ENCODE assay signal across 10 cellular contexts in the genomic region with DNA sequence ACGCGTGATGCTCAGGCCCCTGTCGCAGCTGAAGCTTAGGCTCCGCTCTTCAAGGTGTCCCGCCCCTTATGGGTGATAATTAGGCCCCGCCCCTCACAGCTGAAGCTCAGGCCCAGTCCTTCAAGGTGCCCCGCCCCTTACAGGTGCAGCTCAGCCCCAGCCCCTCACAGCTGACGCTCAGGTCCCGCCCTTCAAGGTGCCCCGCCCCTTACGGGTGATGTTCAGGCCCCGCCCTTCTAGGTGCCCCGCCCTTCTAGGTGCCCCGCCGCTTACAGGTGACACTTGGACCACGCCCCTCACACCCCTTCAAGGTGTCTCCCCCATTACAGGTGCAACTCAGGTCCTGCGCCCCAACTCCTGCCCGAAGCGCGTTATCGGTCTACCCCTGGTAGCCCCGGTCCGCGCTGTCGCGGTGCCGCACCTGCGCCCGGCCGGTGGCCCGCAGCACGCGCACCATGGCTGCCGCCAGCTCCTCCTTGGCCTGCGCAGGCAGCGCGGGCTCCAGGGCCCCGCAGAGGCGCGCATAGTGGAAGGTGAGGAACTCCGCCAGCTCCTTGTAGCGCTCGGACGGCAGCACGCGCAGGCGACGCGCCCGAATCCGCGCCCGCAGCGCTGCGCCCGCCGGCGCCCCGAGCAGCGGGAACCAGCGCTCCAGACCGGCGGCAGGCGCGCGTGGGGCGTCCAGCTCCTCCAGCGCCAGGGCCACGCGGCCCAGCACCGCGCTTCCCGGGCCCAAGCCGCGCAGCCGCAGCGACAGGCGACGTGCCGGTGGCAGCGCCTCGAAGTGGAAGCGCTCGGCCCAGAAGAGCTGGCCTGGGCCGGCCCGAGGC. TPM values are rescaled to one million over a fixed set of nuclear protein-coding genes. Genes with fewer than 3 reads are reported as not detected.
DNase-seq lines count a peak whose midpoint lies in the region; ATAC-seq, FAIRE-seq and TF ChIP-seq lines count a peak whose summit lies in the region.
"Had no signal": no experiment of that assay in that cellular context is flagged by ENCODE, and none has a peak within 500 bp of the region (broad histone marks: within the 10 kb centered on the region; RNA-seq: fewer than 3 reads in every experiment).

No MANE protein-coding gene starts in this region.

- peaks cover 0 to 11% of the 10 kb centered on the region in 2 experiments; a peak in 2 of 5 replicates for H3K27me3 ChIP-seq in K562 (ENCODE audit: control insufficient read depth in 2 of 2, insufficient read depth in 2 of 2, low read length in 2 of 2)

- TF ChIP-seq RAD21 in K562 (CRISPR knock-in tag; conservative IDR thresholded peaks at IDR 0.05 in 1 of 2, IDR thresholded peaks at IDR 0.05 in 1 of 2) = no peak

- no peak for TF ChIP-seq POLR2A in K562 (conservative IDR thresholded peaks at IDR 0.05)

- 0 out of 2 replicates have a peak, but pooled peaks cover 2% of the 10 kb centered on the region for H4K20me1 ChIP-seq in K562 (replicated peaks; ENCODE audit: control insufficient read depth, insufficient read depth, low read length)

- intact Hi-C loops in K562 (cut with micrococcal nuclease) = no loop called here

- CTCF ChIA-PET in K562 (lab: Yijun Ruan, JAX; ENCODE audit: low intra/inter-chr PET ratio) = no interaction called here

- H3K4me1 Mint-ChIP-seq in naive thymus-derived CD8-positive, alpha-beta T cell = peaks cover 14 to 51% (median 33%) of the 10 kb centered on the region in 4 donors

- ATAC-seq in K562 = peak; percentile 12; the same call in 2 of the 3 replicates
- peak; percentile 30 to 43 for ATAC-seq in naive thymus-derived CD8-positive, alpha-beta T cell
- no peak for ATAC-seq in HG03460 (IDR thresholded peaks at IDR 0.05; ENCODE audit: unreplicated experiment)
- ATAC-seq in GM19397 (IDR thresholded peaks at IDR 0.05; ENCODE audit: unreplicated experiment) = no peak

- POLR2A ChIA-PET in K562 (lab: Yijun Ruan, JAX) = interaction anchor here (0.6 to 1.1 kb wide), 2 partner anchors 24 to 35 kb away, joined by 3 to 5 read pairs; no protein-coding TSS in a partner anchor
- POLR2A ChIA-PET in naive thymus-derived CD8-positive, alpha-beta T cell (lab: Charles Lee) = interaction anchor here (1.1 to 2.3 kb wide), 4 partner anchors 9 to 94 kb away, joined by 3 to 9 read pairs (median 6); a partner anchor contains a TSS

- 70% methylated on average over 34 of the region's 86 CpGs for WGBS in K562 (ENCODE audit: insufficient coverage, low coverage, missing lambda C conversion rate)

- no peaks in the 10 kb centered on the region for H3K36me3 ChIP-seq in K562 (ENCODE audit: control insufficient read depth, insufficient read depth, low read length)

- H3K27me3 Mint-ChIP-seq in naive thymus-derived CD8-positive, alpha-beta T cell = no peaks in the 10 kb centered on the region

- H3K4me3 Mint-ChIP-seq in naive thymus-derived CD8-positive, alpha-beta T cell = no peak overlapping the region

- no peak overlapping the region for H3K4me2 ChIP-seq in K562 (ENCODE audit: insufficient read depth, low read length)

- H3K4me3 ChIP-seq in LNCaP clone FGC (ENCODE audit: low read depth, low read length) (peak overlapping the region; percentile 18; the same call in 1 of the 2 replicates), K562 (no peak overlapping the region)

- no peak overlapping the region for H2AFZ ChIP-seq in K562 (ENCODE audit: low read depth, low read length)

- in situ Hi-C loops in K562 (cut with MboI) = no loop called here

- H3K9me3 Mint-ChIP-seq in naive thymus-derived CD8-positive, alpha-beta T cell = no peaks in the 10 kb centered on the region

- no peak overlapping the region for H3K27ac ChIP-seq in K562 (ENCODE audit: extremely low read depth, low read depth, low read length)

- FAIRE-seq in D721Med (lab: Jason Lieb, UNC) (no peak), K562 (lab: Jason Lieb, UNC) (no peak)

- no peak for TF ChIP-seq CTCF in D721Med (IDR thresholded peaks at IDR 0.05; ENCODE audit: insufficient read depth, missing control alignments)
- no peak for TF ChIP-seq CTCF in LNCaP clone FGC (IDR thresholded peaks at IDR 0.05; ENCODE audit: control insufficient read depth, extremely low read depth, insufficient read depth)
- no peak for TF ChIP-seq CTCF in K562 (IDR thresholded peaks at IDR 0.05 in 2 of 3, conservative IDR thresholded peaks at IDR 0.05 in 1 of 3; ENCODE audit: insufficient read depth in 2 of 3, low read depth in 1 of 3, low read length in 3 of 3)

- DNase-seq in D721Med (ENCODE audit: insufficient read length, low spot score) (peak; percentile 46), LNCaP clone FGC (ENCODE audit: low read depth) (peak; percentile 36), K562 (ENCODE audit: extremely low read depth in 1 of 4, low spot score in 3 of 4) (peak in 3 of 4 experiments; percentile 39 to 70 (median 64)), AG08395 (ENCODE audit: low spot score) (no peak), SHP77 treated with DMSO at 0.1 percent for 48 hours (lab: John Stamatoyannopoulos, UW) (no peak)
- peak in 1 of 10 donors; percentile 60 for DNase-seq in naive thymus-derived CD8-positive, alpha-beta T cell
- DNase-seq: activated naive CD4-positive, alpha-beta T cell; NCI-H1436 treated with DMSO at 0.1 percent for 48 hours had no signal

- no peaks in the 10 kb centered on the region for H3K79me2 ChIP-seq in K562 (ENCODE audit: control insufficient read depth, insufficient read depth, low read length)

- peaks cover 0 to 74% (median 18%) of the 10 kb centered on the region in 3 donors for H3K36me3 Mint-ChIP-seq in naive thymus-derived CD8-positive, alpha-beta T cell

- no peak overlapping the region for H3K9ac ChIP-seq in K562 (ENCODE audit: insufficient read depth in 1 of 2, low read depth in 2 of 2, low read length in 2 of 2)

- no peaks in the 10 kb centered on the region for H3K9me1 ChIP-seq in K562 (ENCODE audit: control insufficient read depth, insufficient read depth, low read length)

- peaks cover 6 to 34% of the 10 kb centered on the region in 2 experiments; a peak in 4 of 5 replicates for H3K4me1 ChIP-seq in K562 (replicated peaks in 1 of 2; ENCODE audit: control insufficient read depth in 2 of 2, insufficient read depth in 2 of 2, low read length in 2 of 2)

- H3K27ac Mint-ChIP-seq in naive thymus-derived CD8-positive, alpha-beta T cell = no peak overlapping the region

- TF ChIP-seq EP300 in K562 (IDR thresholded peaks at IDR 0.05; ENCODE audit: low read length) = no peak

- no peaks in the 10 kb centered on the region for H3K9me3 ChIP-seq in K562 (replicated peaks; ENCODE audit: control insufficient read depth, insufficient read depth, low read depth, low read length)

- BruUV-seq in K562 (replicated peaks; lab: Mats Ljungman, UMichigan) = no TSS peak

RNA-seq across cellular contexts. Expression of a gene that starts 7.3 kb away (rescaled TPM):
- total RNA-seq in K562 (2011; cell fraction: chromatin; rRNA removed; ENCODE audit: low replicate concordance) = 0.35 TPM in 1 of 2 replicates, not detected in the other
- 0.13 TPM in 1 of 2 replicates, not detected in the other for total RNA-seq in K562 (2011; cell fraction: nucleolus; rRNA removed)
- 2.5 TPM in 1 of 2 replicates, not detected in the other for total RNA-seq in K562 (2011; cell fraction: nucleoplasm; rRNA removed)
- total RNA-seq in K562 (2014; rRNA removed) (0.04 TPM in 1 of 2 replicates, not detected in the other), K562 (2014; rRNA removed; fragmentation: Illumina TruSeq; extraction: Trizol) (not detected in 2 replicates), K562 (2015; rRNA removed; fragmentation: Illumina TruSeq; extraction: Trizol) (not detected in 2 replicates), K562 (2021) (0.44 and 0.87 TPM in 2 replicates)
- polyA plus RNA-seq in K562 (2011; rRNA removed) (not detected in 2 replicates), K562 (2014; fragmentation: Illumina TruSeq; extraction: Trizol) (not detected in 2 replicates), K562 (2014; fragmentation: Nextera tagmentation; extraction: Ambion mirVana) (not detected), K562 (2014; rRNA removed) (0.07 TPM in 1 of 2 replicates, not detected in the other)
- 0.01 TPM in 1 of 2 replicates, not detected in the other for polyA plus RNA-seq in K562 (2011; cell fraction: cytosol; rRNA removed)
- 0.04 and 0.16 TPM in 2 replicates for polyA plus RNA-seq in K562 (2011; cell fraction: nucleus; rRNA removed)
- polyA plus RNA-seq in K562 (2012) = 0.08 and 0.16 TPM in 2 replicates
- polyA minus RNA-seq in K562 (2011; rRNA and poly(A)+ RNA removed) = not detected in 2 replicates
- not detected in 2 replicates for polyA minus RNA-seq in K562 (2011; cell fraction: cytosol; rRNA and poly(A)+ RNA removed)
- not detected in 2 replicates for polyA minus RNA-seq in K562 (2011; cell fraction: nucleus; rRNA and poly(A)+ RNA removed)
- 100 to 1,000 TPM; 218 TPM for total RNA-seq in naive thymus-derived CD8-positive, alpha-beta T cell
- polyA plus RNA-seq in naive thymus-derived CD8-positive, alpha-beta T cell = 100 to 1,000 TPM in 1 of 3 donors, 10 to 100 TPM in 2; 50.5 to 159 (median 98.9) TPM

RNA-seq across cellular contexts. Expression of a gene that starts 7.3 kb away (rescaled TPM):
- 13.2 and 37.4 TPM in 2 replicates for total RNA-seq in K562 (2011; cell fraction: chromatin; rRNA removed; ENCODE audit: low replicate concordance)
- total RNA-seq in K562 (2011; cell fraction: nucleolus; rRNA removed) = 27.4 and 28.3 TPM in 2 replicates
- 20.2 and 22.8 TPM in 2 replicates for total RNA-seq in K562 (2011; cell fraction: nucleoplasm; rRNA removed)
- total RNA-seq in K562 (2014; rRNA removed) = 13.9 and 16.0 TPM in 2 replicates
- total RNA-seq in K562 (2014; rRNA removed; fragmentation: Illumina TruSeq; extraction: Trizol) = 1.1 and 1.3 TPM in 2 replicates
- 4.8 and 5.4 TPM in 2 replicates for total RNA-seq in K562 (2015; rRNA removed; fragmentation: Illumina TruSeq; extraction: Trizol)
- 32.7 and 37.5 TPM in 2 replicates for total RNA-seq in K562 (2021)
- 3.7 and 4.7 TPM in 2 replicates for polyA plus RNA-seq in K562 (2011; rRNA removed)
- 5.3 and 12.2 TPM in 2 replicates for polyA plus RNA-seq in K562 (2011; cell fraction: cytosol; rRNA removed)
- 16.0 and 33.9 TPM in 2 replicates for polyA plus RNA-seq in K562 (2011; cell fraction: nucleus; rRNA removed)
- polyA plus RNA-seq in K562 (2012) = 18.0 and 22.2 TPM in 2 replicates
- 9.4 and 22.9 TPM in 2 replicates for polyA plus RNA-seq in K562 (2014; fragmentation: Illumina TruSeq; extraction: Trizol)
- polyA plus RNA-seq in K562 (2014; fragmentation: Nextera tagmentation; extraction: Ambion mirVana) = under 1 TPM; 0.06 to 0.08 TPM
- polyA plus RNA-seq in K562 (2014; rRNA removed) = 19.1 and 21.8 TPM in 2 replicates
- 0.63 and 1.1 TPM in 2 replicates for polyA minus RNA-seq in K562 (2011; rRNA and poly(A)+ RNA removed)
- 7.5 and 9.4 TPM in 2 replicates for polyA minus RNA-seq in K562 (2011; cell fraction: cytosol; rRNA and poly(A)+ RNA removed)
- polyA minus RNA-seq in K562 (2011; cell fraction: nucleus; rRNA and poly(A)+ RNA removed) = 5.3 and 6.5 TPM in 2 replicates
- total RNA-seq in naive thymus-derived CD8-positive, alpha-beta T cell = 10 to 100 TPM; 30.3 to 32.6 TPM
- 1 to 10 TPM in 1 of 3 donors, under 1 TPM in 2; 0.57 to 2.0 (median 0.75) TPM for polyA plus RNA-seq in naive thymus-derived CD8-positive, alpha-beta T cell

RNA-seq across cellular contexts. Expression of a gene that starts 22.2 kb away (rescaled TPM):
- not detected in 2 replicates for total RNA-seq in K562 (2011; cell fraction: chromatin; rRNA removed; ENCODE audit: low replicate concordance)
- not detected in 2 replicates for total RNA-seq in K562 (2011; cell fraction: nucleolus; rRNA removed)
- not detected in 2 replicates for total RNA-seq in K562 (2011; cell fraction: nucleoplasm; rRNA removed)
- not detected in 2 replicates for total RNA-seq in K562 (2014; rRNA removed)
- total RNA-seq in K562 (2014; rRNA removed; fragmentation: Illumina TruSeq; extraction: Trizol) = not detected in 2 replicates
- total RNA-seq in K562 (2015; rRNA removed; fragmentation: Illumina TruSeq; extraction: Trizol) = not detected in 2 replicates
- total RNA-seq in K562 (2021) = not detected in 2 replicates
- polyA plus RNA-seq in K562 (2011; rRNA removed) = not detected in 2 replicates
- not detected in 2 replicates for polyA plus RNA-seq in K562 (2011; cell fraction: cytosol; rRNA removed)
- not detected in 2 replicates for polyA plus RNA-seq in K562 (2011; cell fraction: nucleus; rRNA removed)
- not detected in 2 replicates for polyA plus RNA-seq in K562 (2012)
- polyA plus RNA-seq in K562 (2014; fragmentation: Illumina TruSeq; extraction: Trizol) = not detected in 2 replicates
- polyA plus RNA-seq in K562 (2014; fragmentation: Nextera tagmentation; extraction: Ambion mirVana) = not detected
- polyA plus RNA-seq in K562 (2014; rRNA removed) = not detected in 2 replicates
- polyA minus RNA-seq in K562 (2011; rRNA and poly(A)+ RNA removed) = not detected in 2 replicates
- polyA minus RNA-seq in K562 (2011; cell fraction: cytosol; rRNA and poly(A)+ RNA removed) = not detected in 2 replicates
- not detected in 2 replicates for polyA minus RNA-seq in K562 (2011; cell fraction: nucleus; rRNA and poly(A)+ RNA removed)
- under 1 TPM; 0.69 to 0.70 TPM for total RNA-seq in naive thymus-derived CD8-positive, alpha-beta T cell
- under 1 TPM; 0.37 to 0.72 (median 0.42) TPM for polyA plus RNA-seq in naive thymus-derived CD8-positive, alpha-beta T cell

RNA-seq across cellular contexts. Expression of a gene that starts 38.3 kb away (rescaled TPM):
- 365 and 641 TPM in 2 replicates for total RNA-seq in K562 (2011; cell fraction: chromatin; rRNA removed; ENCODE audit: low replicate concordance)
- 279 and 316 TPM in 2 replicates for total RNA-seq in K562 (2011; cell fraction: nucleolus; rRNA removed)
- 296 and 300 TPM in 2 replicates for total RNA-seq in K562 (2011; cell fraction: nucleoplasm; rRNA removed)
- total RNA-seq in K562 (2014; rRNA removed) = 108 and 121 TPM in 2 replicates
- 61.1 and 65.5 TPM in 2 replicates for total RNA-seq in K562 (2014; rRNA removed; fragmentation: Illumina TruSeq; extraction: Trizol)
- total RNA-seq in K562 (2015; rRNA removed; fragmentation: Illumina TruSeq; extraction: Trizol) = 66.6 and 70.7 TPM in 2 replicates
- 107 and 116 TPM in 2 replicates for total RNA-seq in K562 (2021)
- 56.8 and 95.7 TPM in 2 replicates for polyA plus RNA-seq in K562 (2011; rRNA removed)
- 40.7 and 50.0 TPM in 2 replicates for polyA plus RNA-seq in K562 (2011; cell fraction: cytosol; rRNA removed)
- polyA plus RNA-seq in K562 (2011; cell fraction: nucleus; rRNA removed) = 617 and 798 TPM in 2 replicates
- 66.2 and 79.9 TPM in 2 replicates for polyA plus RNA-seq in K562 (2012)
- polyA plus RNA-seq in K562 (2014; fragmentation: Illumina TruSeq; extraction: Trizol) = 75.8 and 84.0 TPM in 2 replicates
- 1 to 10 TPM; 2.4 to 7.0 TPM for polyA plus RNA-seq in K562 (2014; fragmentation: Nextera tagmentation; extraction: Ambion mirVana)
- polyA plus RNA-seq in K562 (2014; rRNA removed) = 92.5 and 111 TPM in 2 replicates
- polyA minus RNA-seq in K562 (2011; rRNA and poly(A)+ RNA removed) = 60.0 and 69.5 TPM in 2 replicates
- 41.5 and 61.7 TPM in 2 replicates for polyA minus RNA-seq in K562 (2011; cell fraction: cytosol; rRNA and poly(A)+ RNA removed)
- polyA minus RNA-seq in K562 (2011; cell fraction: nucleus; rRNA and poly(A)+ RNA removed) = 85.4 and 122 TPM in 2 replicates
- total RNA-seq in naive thymus-derived CD8-positive, alpha-beta T cell = 100 to 1,000 TPM; 231 to 232 TPM
- polyA plus RNA-seq in naive thymus-derived CD8-positive, alpha-beta T cell = 10 to 100 TPM; 38.7 to 80.7 (median 40.6) TPM

RNA-seq across cellular contexts. Expression of a gene that starts 51.2 kb away (rescaled TPM):
- not detected in 2 replicates for total RNA-seq in K562 (2011; cell fraction: chromatin; rRNA removed; ENCODE audit: low replicate concordance)
- not detected in 2 replicates for total RNA-seq in K562 (2011; cell fraction: nucleolus; rRNA removed)
- not detected in 2 replicates for total RNA-seq in K562 (2011; cell fraction: nucleoplasm; rRNA removed)
- total RNA-seq in K562 (2014; rRNA removed) = not detected in 2 replicates
- total RNA-seq in K562 (2014; rRNA removed; fragmentation: Illumina TruSeq; extraction: Trizol) = not detected in 2 replicates
- total RNA-seq in K562 (2015; rRNA removed; fragmentation: Illumina TruSeq; extraction: Trizol) = not detected in 2 replicates
- total RNA-seq in K562 (2021) = not detected in 2 replicates
- polyA plus RNA-seq in K562 (2011; rRNA removed) = not detected in 2 replicates
- not detected in 2 replicates for polyA plus RNA-seq in K562 (2011; cell fraction: cytosol; rRNA removed)
- not detected in 2 replicates for polyA plus RNA-seq in K562 (2011; cell fraction: nucleus; rRNA removed)
- not detected in 2 replicates for polyA plus RNA-seq in K562 (2012)
- polyA plus RNA-seq in K562 (2014; fragmentation: Illumina TruSeq; extraction: Trizol) = not detected in 2 replicates
- not detected for polyA plus RNA-seq in K562 (2014; fragmentation: Nextera tagmentation; extraction: Ambion mirVana)
- polyA plus RNA-seq in K562 (2014; rRNA removed) = not detected in 2 replicates
- not detected in 2 replicates for polyA minus RNA-seq in K562 (2011; rRNA and poly(A)+ RNA removed)
- polyA minus RNA-seq in K562 (2011; cell fraction: cytosol; rRNA and poly(A)+ RNA removed) = not detected in 2 replicates
- not detected in 2 replicates for polyA minus RNA-seq in K562 (2011; cell fraction: nucleus; rRNA and poly(A)+ RNA removed)
- total RNA-seq in naive thymus-derived CD8-positive, alpha-beta T cell = under 1 TPM; 0.36 to 0.68 TPM
- 1 to 10 TPM in 2 of 3 donors, under 1 TPM in 1; 0.67 to 1.7 (median 1.4) TPM for polyA plus RNA-seq in naive thymus-derived CD8-positive, alpha-beta T cell

Comparison
In these comparisons a context has a peak if more than half of its experiments do, and no peak if none do; other contexts are left out.
1. DNase-seq: peak in D721Med (single experiment), LNCaP clone FGC (single experiment) and K562 (3 of 4); none in AG08395 (single experiment) and SHP77 treated with DMSO at 0.1 percent for 48 hours (single experiment).
2. ATAC-seq: peak in K562 (single experiment) and naive thymus-derived CD8-positive, alpha-beta T cell (2 of 2); none in HG03460 (single experiment) and GM19397 (single experiment).
3. RNA of a gene that starts 7.3 kb away (total RNA-seq): 218 TPM in naive thymus-derived CD8-positive, alpha-beta T cell; 0.04 to 2.5 TPM in K562; every median in the first group is over 10 times any median in the second.